Comparison of ENCODE assay signal across 8 cellular contexts in the genomic region with DNA sequence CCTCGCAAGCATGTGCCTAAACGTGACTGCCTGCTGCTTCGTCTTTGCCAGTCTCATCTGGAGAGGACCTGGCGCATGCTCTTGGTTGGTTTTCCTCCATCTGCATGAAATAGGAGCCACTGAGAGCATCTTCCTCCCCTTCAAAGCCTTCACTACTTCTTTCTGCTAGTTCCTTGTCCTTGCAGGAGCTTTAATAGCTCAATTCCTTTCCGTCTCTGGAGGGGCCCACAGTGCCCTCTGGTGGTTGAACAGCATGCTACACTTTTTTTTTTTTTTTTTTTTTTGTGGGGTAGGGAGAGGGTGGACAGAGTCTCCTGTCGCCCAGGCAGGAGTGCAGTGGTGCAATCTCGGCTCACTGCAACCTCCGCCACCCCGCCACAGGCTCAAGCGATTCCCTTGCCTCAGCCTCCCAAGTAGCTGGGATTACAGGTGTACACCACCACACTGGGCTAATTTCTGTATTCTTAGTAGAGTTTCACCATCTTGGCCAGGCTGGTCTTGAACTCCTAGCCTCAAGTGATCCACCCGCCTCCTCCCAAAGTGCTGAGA. TPM values are rescaled to one million over a fixed set of nuclear protein-coding genes. Genes with fewer than 3 reads are reported as not detected.
DNase-seq lines count a peak whose midpoint lies in the region; ATAC-seq and TF ChIP-seq lines count a peak whose summit lies in the region.

No MANE protein-coding gene starts in this region.

- no peaks in the 10 kb centered on the region for H4K20me1 ChIP-seq in KMS-11 (ENCODE audit: insufficient read depth)

- no peak overlapping the region for H3K4me2 ChIP-seq in KMS-11

- H3K4me1 Mint-ChIP-seq in T-helper 2 cell treated with Interferon-gamma antibody and Interleukin-4, amounts not matched to agents 5 μg/mL and 100 μg/mL, for 36 hours (ENCODE audit: low read depth) = peaks cover 5% of the 10 kb centered on the region

- no peaks in the 10 kb centered on the region for H3K9me3 ChIP-seq in iPS DF 6.9 (ENCODE audit: control insufficient read depth, insufficient read depth, low read length)

- ATAC-seq in HG03159 (IDR thresholded peaks at IDR 0.05; ENCODE audit: unreplicated experiment) = no peak

- H3K27me3 ChIP-seq in KMS-11 (ENCODE audit: insufficient read depth, low read depth) (no peaks in the 10 kb centered on the region), iPS DF 6.9 (ENCODE audit: control insufficient read depth, insufficient read depth, low read length) (no peaks in the 10 kb centered on the region)

- H3K79me2 ChIP-seq in KMS-11 (ENCODE audit: insufficient read depth, low read depth) = no peaks in the 10 kb centered on the region

- WGBS in iPS DF 6.9 (ENCODE audit: insufficient coverage, insufficient read length) = no CpG with 5 or more reads among the region's 11 CpGs

- no peak overlapping the region for H2AFZ ChIP-seq in KMS-11 (ENCODE audit: low read depth)

- H3K36me3 Mint-ChIP-seq in T-helper 2 cell treated with Interferon-gamma antibody and Interleukin-4, amounts not matched to agents 5 μg/mL and 100 μg/mL, for 36 hours (ENCODE audit: low read depth) = peaks cover 10% of the 10 kb centered on the region

- H3K4me3 Mint-ChIP-seq in T-helper 2 cell treated with Interferon-gamma antibody and Interleukin-4, amounts not matched to agents 5 μg/mL and 100 μg/mL, for 36 hours = no peak overlapping the region

- TF ChIP-seq CTCF in KMS-11 (conservative IDR thresholded peaks at IDR 0.05; ENCODE audit: low read depth, low read length) = peak; percentile 88

- H3K4me3 ChIP-seq in KMS-11 (IDR thresholded peaks at IDR 0.05; ENCODE audit: insufficient read depth, low read depth, low read length) = no peak overlapping the region
- no peak overlapping the region for H3K4me3 ChIP-seq in iPS DF 6.9 (ENCODE audit: low read length)

- H3K27ac ChIP-seq in KMS-11 (no peak overlapping the region), iPS DF 6.9 (ENCODE audit: low read length) (no peak overlapping the region)

- H3K4me1 ChIP-seq in KMS-11 (ENCODE audit: low read depth, poor library complexity, severe bottlenecking) = no peaks in the 10 kb centered on the region
- H3K4me1 ChIP-seq in iPS DF 6.9 (ENCODE audit: control insufficient read depth, insufficient read depth, low read length) = no peaks in the 10 kb centered on the region

- no peaks in the 10 kb centered on the region for H3K36me3 ChIP-seq in KMS-11 (ENCODE audit: insufficient read depth)
- H3K36me3 ChIP-seq in iPS DF 6.9 (ENCODE audit: control insufficient read depth, insufficient read depth, low read length) = no peaks in the 10 kb centered on the region

- H3K9ac ChIP-seq in KMS-11 = no peak overlapping the region

- H3K9me3 Mint-ChIP-seq in T-helper 2 cell treated with Interferon-gamma antibody and Interleukin-4, amounts not matched to agents 5 μg/mL and 100 μg/mL, for 36 hours = no peaks in the 10 kb centered on the region

- H3K27ac Mint-ChIP-seq in T-helper 2 cell treated with Interferon-gamma antibody and Interleukin-4, amounts not matched to agents 5 μg/mL and 100 μg/mL, for 36 hours = no peak overlapping the region

- DNase-seq in Daoy (ENCODE audit: low read depth) = peak; percentile 41
- peak; percentile 24 for DNase-seq in T-helper 2 cell treated with Interferon-gamma antibody and Interleukin-4, amounts not matched to agents 5 μg/mL and 100 μg/mL, for 36 hours (ENCODE audit: low spot score)
- peak; percentile 52 for DNase-seq in astrocyte of the hippocampus (ENCODE audit: low read depth, low spot score)
- peak; percentile 31 for DNase-seq in iPS DF 6.9 (ENCODE audit: low read depth, low spot score)
- DNase-seq in stimulated activated CD4-positive, alpha-beta T cell treated with anti-CD3 and anti-CD28 coated beads, Interleukin-15, amount 100 ng/mL, for 48 hours (ENCODE audit: low read depth in 2 of 2) = peak; percentile 26 to 44
- DNase-seq in NCI-H1930 (lab: John Stamatoyannopoulos, UW) = no peak

- H3K27me3 Mint-ChIP-seq in T-helper 2 cell treated with Interferon-gamma antibody and Interleukin-4, amounts not matched to agents 5 μg/mL and 100 μg/mL, for 36 hours (ENCODE audit: low read depth) = no peaks in the 10 kb centered on the region

RNA-seq across cellular contexts. Expression of gene SP110, which starts 59.6 kb away (rescaled TPM):
- 11.5 and 15.4 TPM in 2 replicates for total RNA-seq in Daoy (2014; rRNA removed; shearing (Covaris generic))

Comparison
In these comparisons a context has a peak if more than half of its experiments do, and no peak if none do; other contexts are left out.
1. DNase-seq: peak in Daoy (single experiment), T-helper 2 cell treated with Interferon-gamma antibody and Interleukin-4, amounts not matched to agents 5 μg/mL and 100 μg/mL, for 36 hours (single experiment), astrocyte of the hippocampus (single experiment), iPS DF 6.9 (single experiment) and stimulated activated CD4-positive, alpha-beta T cell treated with anti-CD3 and anti-CD28 coated beads, Interleukin-15, amount 100 ng/mL, for 48 hours (2 of 2); none in NCI-H1930 (0 of 2).